Comparison of ENCODE assay signal across 19 cellular contexts in the genomic region with DNA sequence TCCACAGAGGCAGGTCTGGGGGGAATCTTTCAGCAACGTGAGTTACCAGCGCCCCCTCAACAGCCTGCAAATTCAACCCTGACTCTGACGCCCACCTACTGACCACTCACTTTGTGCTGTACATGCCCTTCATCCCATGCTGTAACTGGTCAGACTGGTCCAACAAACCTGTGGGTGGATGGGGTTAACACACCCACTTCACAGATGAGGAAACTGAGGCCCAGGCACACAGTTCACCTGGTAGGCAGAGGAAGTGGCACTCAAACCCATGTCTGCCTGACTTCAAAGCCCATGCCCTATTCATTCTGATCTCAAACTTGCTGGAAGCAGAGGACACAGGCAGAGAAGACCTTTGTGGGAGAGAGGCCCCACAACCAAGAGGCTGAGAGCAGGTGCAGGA.
DNase-seq lines count a peak whose midpoint lies in the region; ATAC-seq, FAIRE-seq and TF ChIP-seq lines count a peak whose summit lies in the region.
"Had no signal": no experiment of that assay in that cellular context is flagged by ENCODE, and none has a peak within 500 bp of the region (broad histone marks: within the 10 kb centered on the region; RNA-seq: fewer than 3 reads in every experiment).

No MANE protein-coding gene starts in this region.

- TF ChIP-seq CTCF in K562 (IDR thresholded peaks at IDR 0.05 in 2 of 3, conservative IDR thresholded peaks at IDR 0.05 in 1 of 3; ENCODE audit: insufficient read depth in 2 of 3, low read depth in 1 of 3, low read length in 3 of 3) = no peak
- TF ChIP-seq CTCF in colonic mucosa (IDR thresholded peaks at IDR 0.05) = no peak
- no peak for TF ChIP-seq CTCF in osteoblast (IDR thresholded peaks at IDR 0.05; ENCODE audit: extremely low read depth, low read depth, low read length)

- in situ Hi-C loops in K562 (cut with MboI) = no loop called here

- H3K36me3 Mint-ChIP-seq in stimulated activated effector memory CD8-positive, alpha-beta T cell treated with anti-CD3 and anti-CD28 coated beads, Interleukin-12 subunit alpha, Interleukin-12 subunit beta, amount 100 ng/mL, for 72 hours = no peaks in the 10 kb centered on the region
- H3K36me3 Mint-ChIP-seq: CD4-positive, alpha-beta memory T cell had no signal

- no peak overlapping the region for H3K27ac Mint-ChIP-seq in stimulated activated effector memory CD8-positive, alpha-beta T cell treated with anti-CD3 and anti-CD28 coated beads, Interleukin-12 subunit alpha, Interleukin-12 subunit beta, amount 100 ng/mL, for 72 hours
- H3K27ac Mint-ChIP-seq: CD4-positive, alpha-beta memory T cell had no signal

- CTCF ChIA-PET in K562 (lab: Yijun Ruan, JAX; ENCODE audit: low intra/inter-chr PET ratio) = no interaction called here

- no peak overlapping the region for H3K4me3 Mint-ChIP-seq in stimulated activated effector memory CD8-positive, alpha-beta T cell treated with anti-CD3 and anti-CD28 coated beads, Interleukin-12 subunit alpha, Interleukin-12 subunit beta, amount 100 ng/mL, for 72 hours
- H3K4me3 Mint-ChIP-seq: CD4-positive, alpha-beta memory T cell had no signal

- intact Hi-C loops in K562 (cut with micrococcal nuclease) (no loop called here), colonic mucosa (cut with DNase I) (no loop called here)

- no peaks in the 10 kb centered on the region for H3K9me1 ChIP-seq in K562 (ENCODE audit: control insufficient read depth, insufficient read depth, low read length)

- H3K4me3 ChIP-seq in K562 = no peak overlapping the region
- H3K4me3 ChIP-seq in colonic mucosa = no peak overlapping the region
- H3K4me3 ChIP-seq in mucosa of rectum (ENCODE audit: low read length in 2 of 2) = no peak overlapping the region
- no peak overlapping the region for H3K4me3 ChIP-seq in osteoblast (ENCODE audit: insufficient read depth, low read length)
- H3K4me3 ChIP-seq: GM12878 had no signal

- no peak for FAIRE-seq in K562 (lab: Jason Lieb, UNC)
- FAIRE-seq: GM12878, GM19239 had no signal

- no peak for TF ChIP-seq POLR2A in K562 (conservative IDR thresholded peaks at IDR 0.05)

- no peaks in the 10 kb centered on the region for H3K79me2 ChIP-seq in K562 (ENCODE audit: control insufficient read depth, insufficient read depth, low read length)
- no peaks in the 10 kb centered on the region for H3K79me2 ChIP-seq in osteoblast (ENCODE audit: insufficient read depth, low read length)

- H3K9me3 ChIP-seq in K562 (replicated peaks; ENCODE audit: control insufficient read depth, insufficient read depth, low read depth, low read length) (no peaks in the 10 kb centered on the region), colonic mucosa (no peaks in the 10 kb centered on the region), mucosa of rectum (ENCODE audit: control insufficient read depth in 2 of 2, low read length in 2 of 2) (no peaks in the 10 kb centered on the region), osteoblast (ENCODE audit: low read depth, low read length) (no peaks in the 10 kb centered on the region)

- DNase-seq in K562 (ENCODE audit: extremely low read depth in 1 of 4, low spot score in 3 of 4) = no peak
- DNase-seq in colonic mucosa = no peak
- DNase-seq in osteoblast (ENCODE audit: insufficient read length, low spot score, missing footprints) = peak; percentile 38
- DNase-seq in stimulated activated effector memory CD8-positive, alpha-beta T cell treated with anti-CD3 and anti-CD28 coated beads, Interleukin-12 subunit alpha, Interleukin-12 subunit beta, amount 100 ng/mL, for 72 hours (ENCODE audit: low spot score in 2 of 2) = no peak
- DNase-seq in NCI-H345 treated with DMSO at 0.1 percent for 48 hours (lab: John Stamatoyannopoulos, UW; ENCODE audit: unreplicated experiment) = no peak
- DNase-seq in NCI-H526 (lab: John Stamatoyannopoulos, UW) = no peak
- DNase-seq: C1 segment of cervical spinal cord; CD4-positive, alpha-beta memory T cell; COR-L47; DMS79; EL; GDM1; GOT3; H7; HCEC 1CT had no signal

- H3K27ac ChIP-seq in K562 (ENCODE audit: extremely low read depth, low read depth, low read length) = no peak overlapping the region
- H3K27ac ChIP-seq in colonic mucosa = peak overlapping the region; percentile 22
- H3K27ac ChIP-seq in mucosa of rectum (ENCODE audit: low read depth in 2 of 2, low read length in 2 of 2) = peak overlapping the region; percentile 75 to 83
- H3K27ac ChIP-seq in osteoblast (ENCODE audit: low read depth, low read length) = no peak overlapping the region

- H4K20me1 ChIP-seq in K562 (replicated peaks; ENCODE audit: control insufficient read depth, insufficient read depth, low read length) = peaks cover 8% of the 10 kb centered on the region; the same call in 1 of the 2 replicates
- H4K20me1 ChIP-seq in osteoblast (ENCODE audit: insufficient read depth, low read length) = no peaks in the 10 kb centered on the region

- H3K4me2 ChIP-seq in K562 (ENCODE audit: insufficient read depth, low read length) (no peak overlapping the region), osteoblast (ENCODE audit: insufficient read depth, low read length) (no peak overlapping the region)

- H3K4me1 ChIP-seq in K562 (replicated peaks in 1 of 2; ENCODE audit: control insufficient read depth in 2 of 2, insufficient read depth in 2 of 2, low read length in 2 of 2) (no peaks in the 10 kb centered on the region), colonic mucosa (no peaks in the 10 kb centered on the region), mucosa of rectum (ENCODE audit: control insufficient read depth in 2 of 2, insufficient read depth in 2 of 2, low read length in 2 of 2) (peaks cover 11 to 15% of the 10 kb centered on the region in 2 donors), osteoblast (ENCODE audit: insufficient read depth, low read length) (no peaks in the 10 kb centered on the region)

- H2AFZ ChIP-seq in K562 (ENCODE audit: low read depth, low read length) (no peak overlapping the region), osteoblast (ENCODE audit: low read length) (no peak overlapping the region)

- H3K36me3 ChIP-seq in K562 (ENCODE audit: control insufficient read depth, insufficient read depth, low read length) = no peaks in the 10 kb centered on the region
- no peaks in the 10 kb centered on the region for H3K36me3 ChIP-seq in colonic mucosa
- no peaks in the 10 kb centered on the region for H3K36me3 ChIP-seq in mucosa of rectum (ENCODE audit: control insufficient read depth in 2 of 2, insufficient read depth in 2 of 2, low read length in 2 of 2)
- H3K36me3 ChIP-seq in osteoblast (ENCODE audit: insufficient read depth, low read length) = no peaks in the 10 kb centered on the region

- BruUV-seq in K562 (replicated peaks; lab: Mats Ljungman, UMichigan) = no TSS peak

- H3K27me3 ChIP-seq in K562 (ENCODE audit: control insufficient read depth in 2 of 2, insufficient read depth in 2 of 2, low read length in 2 of 2) = peaks cover 9 to 38% of the 10 kb centered on the region in 2 experiments
- H3K27me3 ChIP-seq in colonic mucosa = no peaks in the 10 kb centered on the region
- no peaks in the 10 kb centered on the region for H3K27me3 ChIP-seq in mucosa of rectum (ENCODE audit: control insufficient read depth in 2 of 2, insufficient read depth in 2 of 2, low read length in 2 of 2)
- H3K27me3 ChIP-seq in osteoblast (ENCODE audit: insufficient read depth, low read length) = peaks cover 2% of the 10 kb centered on the region

- no peaks in the 10 kb centered on the region for H3K4me1 Mint-ChIP-seq in stimulated activated effector memory CD8-positive, alpha-beta T cell treated with anti-CD3 and anti-CD28 coated beads, Interleukin-12 subunit alpha, Interleukin-12 subunit beta, amount 100 ng/mL, for 72 hours
- H3K4me1 Mint-ChIP-seq: CD4-positive, alpha-beta memory T cell had no signal

- WGBS in K562 (ENCODE audit: insufficient coverage, low coverage, missing lambda C conversion rate) = 0% methylated on average over 3 of the region's 3 CpGs

- no peak for TF ChIP-seq EP300 in K562 (IDR thresholded peaks at IDR 0.05; ENCODE audit: low read length)

- POLR2A ChIA-PET in K562 (lab: Yijun Ruan, JAX) = no interaction called here

- TF ChIP-seq RAD21 in K562 (CRISPR knock-in tag; conservative IDR thresholded peaks at IDR 0.05 in 1 of 2, IDR thresholded peaks at IDR 0.05 in 1 of 2) = no peak

- H3K9ac ChIP-seq in K562 (ENCODE audit: insufficient read depth in 1 of 2, low read depth in 2 of 2, low read length in 2 of 2) = no peak overlapping the region
- no peak overlapping the region for H3K9ac ChIP-seq in colonic mucosa (ENCODE audit: low read depth in 2 of 2, low read length in 2 of 2)
- H3K9ac ChIP-seq in mucosa of rectum (ENCODE audit: low read depth in 1 of 2, low read length in 2 of 2) = peak overlapping the region in 1 of 2 donors; percentile 48

- no peaks in the 10 kb centered on the region for H3K9me3 Mint-ChIP-seq in stimulated activated effector memory CD8-positive, alpha-beta T cell treated with anti-CD3 and anti-CD28 coated beads, Interleukin-12 subunit alpha, Interleukin-12 subunit beta, amount 100 ng/mL, for 72 hours
- H3K9me3 Mint-ChIP-seq: CD4-positive, alpha-beta memory T cell had no signal

- ATAC-seq in K562 = no peak
- no peak for ATAC-seq in stimulated activated effector memory CD8-positive, alpha-beta T cell treated with anti-CD3 and anti-CD28 coated beads, Interleukin-12 subunit alpha, Interleukin-12 subunit beta, amount 100 ng/mL, for 72 hours
- no peak for ATAC-seq in activated CD4-positive, CD25-positive, alpha-beta regulatory T cell treated with anti-CD3 and anti-CD28 coated beads, Interleukin-2, amount 50 U/mL, for 24 hours
- ATAC-seq: GM12878 had no signal

TF ChIP-seq in K562, 482 proteins besides CTCF, POLR2A, EP300 and RAD21 (continues in another document):
- TF ChIP-seq ZNF253 (CRISPR knock-in tag; conservative IDR thresholded peaks at IDR 0.05) = no peak
- no peak for TF ChIP-seq MAZ (CRISPR knock-in tag; conservative IDR thresholded peaks at IDR 0.05 in 1 of 2, IDR thresholded peaks at IDR 0.05 in 1 of 2)

Comparison
In these comparisons a context has a peak if more than half of its experiments do, and no peak if none do; other contexts are left out.
1. H3K27ac ChIP-seq: peak in colonic mucosa (single experiment) and mucosa of rectum (2 of 2); none in K562 (single experiment) and osteoblast (single experiment).